Comparison of ENCODE assay signal across 1 cellular context in the genomic region with DNA sequence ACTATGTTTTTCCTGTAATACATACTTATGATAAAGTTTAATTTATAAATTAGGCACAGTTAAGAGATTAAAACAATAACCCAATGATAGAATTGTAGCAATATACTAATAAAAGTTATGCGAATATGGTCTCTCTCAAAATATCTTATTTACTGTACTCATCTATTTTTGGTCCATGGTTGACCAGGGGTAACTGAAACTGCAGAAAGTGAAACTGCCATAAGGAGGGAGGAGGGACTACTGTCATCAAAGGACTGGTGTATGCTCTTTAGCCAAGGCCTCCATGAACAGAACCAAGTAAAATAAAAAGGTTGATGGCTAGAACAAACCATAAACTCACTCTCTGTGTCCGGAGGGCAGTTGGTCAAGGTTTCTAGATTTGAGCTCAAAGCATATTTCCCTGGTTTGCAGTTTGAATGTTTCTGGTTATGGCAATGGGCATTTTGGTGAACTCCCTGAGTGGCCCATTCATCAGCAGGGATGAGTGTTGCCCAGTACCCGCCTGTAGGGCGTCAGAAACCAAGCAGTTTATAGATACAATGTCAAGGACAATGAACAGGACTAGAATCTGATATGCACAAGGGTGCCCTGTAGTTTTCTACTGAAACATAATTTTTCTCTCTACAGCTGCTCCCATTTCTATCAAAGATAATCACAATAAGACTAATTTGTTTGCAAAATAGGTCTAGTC.
TF ChIP-seq lines count a peak whose summit lies in the region.

No MANE protein-coding gene starts in this region.

TF ChIP-seq in SK-N-SH, 30 proteins besides CTCF, POLR2A, EP300 and RAD21 (continued from another document):
- no peak for TF ChIP-seq EZH2phosphoT487 (IDR thresholded peaks at IDR 0.05; ENCODE audit: borderline replicate concordance, low read depth)
